In the genomic region with DNA sequence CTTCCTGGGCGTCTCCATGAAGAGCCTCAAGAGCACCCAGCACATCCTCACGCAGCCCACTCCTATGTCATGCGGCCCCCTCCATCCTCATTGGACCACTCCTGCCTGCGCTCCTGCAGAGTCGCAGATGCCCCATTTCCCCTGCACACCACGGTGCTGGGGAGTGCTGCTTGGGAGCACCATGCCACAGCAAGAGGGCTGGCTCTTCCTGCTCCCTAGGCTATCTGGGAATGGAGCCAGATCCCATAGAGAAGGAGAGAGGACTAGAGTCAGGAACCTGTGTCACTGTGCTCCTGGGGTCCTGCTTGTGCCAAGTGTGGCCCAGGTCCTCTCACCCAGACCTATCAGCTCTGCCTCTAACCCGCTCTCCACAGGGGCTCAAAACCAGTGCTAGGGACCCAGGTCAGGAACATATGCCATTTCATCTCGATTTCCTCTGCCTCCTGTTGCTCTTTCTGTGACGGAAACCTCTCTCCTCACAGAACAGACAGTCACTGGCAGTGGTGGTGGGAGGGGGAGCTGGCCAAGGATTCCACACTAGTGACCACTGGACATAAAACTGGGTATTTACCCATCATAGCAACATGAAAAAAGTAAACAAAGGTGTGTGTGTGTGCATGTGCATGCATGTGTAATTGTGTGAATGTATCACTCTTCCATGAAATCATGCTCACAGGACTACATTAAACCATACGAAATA, we compare ENCODE assay signal across 15 cellular contexts.
DNase-seq lines count a peak whose midpoint lies in the region; ATAC-seq and TF ChIP-seq lines count a peak whose summit lies in the region.
"Had no signal": no experiment of that assay in that cellular context is flagged by ENCODE, and none has a peak within 500 bp of the region (broad histone marks: within the 10 kb centered on the region; RNA-seq: fewer than 3 reads in every experiment).

No MANE protein-coding gene starts in this region.

- TF ChIP-seq CTCF in right atrium auricular region (IDR thresholded peaks at IDR 0.05) (no peak), WERI-Rb-1 (IDR thresholded peaks at IDR 0.05; ENCODE audit: low read depth, low read length) (no peak), transverse colon (IDR thresholded peaks at IDR 0.05) (no peak)

- no peak overlapping the region for H4K91ac ChIP-seq in mesenchymal stem cell (ENCODE audit: low read length)

- WGBS in transverse colon (ENCODE audit: low coverage in 1 of 2), 2 donors = 85% methylated on average over 10 of the region's 10 CpGs; no CpG with 5 or more reads in 1 of the 2 donors
- 94% methylated on average over 8 of the region's 10 CpGs for WGBS in mesenchymal stem cell

- no peak for TF ChIP-seq EP300 in transverse colon (IDR thresholded peaks at IDR 0.05; ENCODE audit: low read depth)

- DNase-seq in Right ventricle myocardium superior (no peak), right atrium auricular region (ENCODE audit: low spot score) (no peak), Karpas-422 (no peak), WERI-Rb-1 (no peak), transverse colon (no peak), mesenchymal stem cell (no peak), NCI-H2171 (lab: John Stamatoyannopoulos, UW) (no peak), amygdala (lab: John Stamatoyannopoulos, UW) (no peak)
- DNase-seq: ACHN, AML-193, COR-L47, H9, NCI-H1436, NCI-H226 had no signal

- no peak overlapping the region for H3K23ac ChIP-seq in mesenchymal stem cell (ENCODE audit: low read length in 2 of 2)

- H3K4me1 ChIP-seq in right atrium auricular region (no peaks in the 10 kb centered on the region), Karpas-422 (ENCODE audit: low read length) (peaks cover 23% of the 10 kb centered on the region), transverse colon (peaks cover 0 to 17% (median 3%) of the 10 kb centered on the region in 4 donors), mesenchymal stem cell (ENCODE audit: control insufficient read depth, insufficient read depth, low read depth, low read length) (peaks cover 3% of the 10 kb centered on the region)

- no peak overlapping the region for H2BK15ac ChIP-seq in mesenchymal stem cell (ENCODE audit: low read depth, poor library complexity, severe bottlenecking)

- no peak overlapping the region for H3K18ac ChIP-seq in mesenchymal stem cell (ENCODE audit: low read depth in 1 of 2, low read length in 2 of 2)

- TF ChIP-seq POLR2A in transverse colon (IDR thresholded peaks at IDR 0.05) = no peak

- H3K27ac ChIP-seq in right atrium auricular region = no peak overlapping the region
- H3K27ac ChIP-seq in Karpas-422 (ENCODE audit: low read length) = no peak overlapping the region
- peak overlapping the region; percentile 22; the same call in 1 of the 2 replicates for H3K27ac ChIP-seq in WERI-Rb-1
- peak overlapping the region; percentile 47 to 69 (median 68) for H3K27ac ChIP-seq in transverse colon
- H3K27ac ChIP-seq in mesenchymal stem cell (ENCODE audit: low read length, poor library complexity, severe bottlenecking) = no peak overlapping the region

- no peaks in the 10 kb centered on the region for H3K27me3 ChIP-seq in right atrium auricular region
- no peaks in the 10 kb centered on the region for H3K27me3 ChIP-seq in Karpas-422 (ENCODE audit: low read length)
- H3K27me3 ChIP-seq in WERI-Rb-1 (ENCODE audit: insufficient read depth, low read depth, severe bottlenecking) = no peaks in the 10 kb centered on the region
- H3K27me3 ChIP-seq in transverse colon = no peaks in the 10 kb centered on the region
- no peaks in the 10 kb centered on the region for H3K27me3 ChIP-seq in mesenchymal stem cell (ENCODE audit: control insufficient read depth in 1 of 2, insufficient read depth in 1 of 2, low read length in 2 of 2)

- H3K79me2 ChIP-seq in Karpas-422 (ENCODE audit: low read length) = no peaks in the 10 kb centered on the region

- H3K36me3 ChIP-seq in right atrium auricular region (no peaks in the 10 kb centered on the region), Karpas-422 (ENCODE audit: insufficient read depth, low read length) (no peaks in the 10 kb centered on the region), WERI-Rb-1 (no peaks in the 10 kb centered on the region), transverse colon (no peaks in the 10 kb centered on the region), mesenchymal stem cell (ENCODE audit: control insufficient read depth in 1 of 2, insufficient read depth in 2 of 2, low read depth in 1 of 2, low read length in 2 of 2) (no peaks in the 10 kb centered on the region)

- no peaks in the 10 kb centered on the region for H3K79me1 ChIP-seq in mesenchymal stem cell (replicated peaks; ENCODE audit: low read length, poor library complexity, severe bottlenecking)

- no peak overlapping the region for H3K4ac ChIP-seq in mesenchymal stem cell (ENCODE audit: low read depth in 1 of 2, low read length in 2 of 2)

- H2AFZ ChIP-seq in Karpas-422 (ENCODE audit: low read length) (peak overlapping the region; percentile 72), mesenchymal stem cell (ENCODE audit: low read depth, low read length) (no peak overlapping the region)

- H3K9ac ChIP-seq in Karpas-422 (ENCODE audit: low read length) (no peak overlapping the region), mesenchymal stem cell (ENCODE audit: low read length) (no peak overlapping the region)

- H4K8ac ChIP-seq in mesenchymal stem cell (ENCODE audit: low read length) = no peak overlapping the region

- peak; percentile 31 for ATAC-seq in Right ventricle myocardium superior (ENCODE audit: poor library complexity)
- ATAC-seq: K562 had no signal

- H3K9me2 ChIP-seq in Karpas-422 (replicated peaks; ENCODE audit: insufficient read depth, low read length) = no peaks in the 10 kb centered on the region

- H3K14ac ChIP-seq in mesenchymal stem cell (ENCODE audit: low read length in 2 of 2) = peak overlapping the region in 1 of 2 experiments; percentile 9

- H4K20me1 ChIP-seq in Karpas-422 (ENCODE audit: insufficient read depth, low read depth, low read length) = no peaks in the 10 kb centered on the region

- in situ Hi-C loops in transverse colon (cut with MboI; ENCODE audit: low pct_ligation_motif_present in 1 of 4, low pct_unique_long_range_greater_than_20kb in 1 of 4, low sequenced_read_pairs in 3 of 4) = no loop called here

- H3K9me3 ChIP-seq in right atrium auricular region (no peaks in the 10 kb centered on the region), Karpas-422 (ENCODE audit: low read length) (no peaks in the 10 kb centered on the region), WERI-Rb-1 (ENCODE audit: severe bottlenecking) (no peaks in the 10 kb centered on the region), transverse colon (no peaks in the 10 kb centered on the region), mesenchymal stem cell (ENCODE audit: control insufficient read depth, low read length) (no peaks in the 10 kb centered on the region)

- H2BK120ac ChIP-seq in mesenchymal stem cell (ENCODE audit: low read depth, low read length) = no peak overlapping the region

- H3K4me2 ChIP-seq in Karpas-422 (ENCODE audit: low read depth, low read length, poor library complexity, severe bottlenecking) (peak overlapping the region; percentile 36), mesenchymal stem cell (ENCODE audit: low read length, poor library complexity, severe bottlenecking) (no peak overlapping the region)

- H3K4me3 ChIP-seq in right atrium auricular region = no peak overlapping the region
- H3K4me3 ChIP-seq in Karpas-422 (ENCODE audit: low read length) = no peak overlapping the region
- H3K4me3 ChIP-seq in WERI-Rb-1 (ENCODE audit: low read depth, low read length) = no peak overlapping the region
- H3K4me3 ChIP-seq in transverse colon = no peak overlapping the region
- no peak overlapping the region for H3K4me3 ChIP-seq in mesenchymal stem cell (ENCODE audit: insufficient read depth in 1 of 2, low read depth in 1 of 2, low read length in 2 of 2)
- H3K4me3 ChIP-seq: K562 had no signal

- no peak overlapping the region for H2BK12ac ChIP-seq in mesenchymal stem cell (ENCODE audit: low read length in 2 of 2)

- no peak overlapping the region for H2BK5ac ChIP-seq in mesenchymal stem cell (ENCODE audit: low read depth, low read length, poor library complexity, severe bottlenecking)

- intact Hi-C loops in Right ventricle myocardium superior (cut with DNase I) (no loop called here), transverse colon (cut with DNase I; ENCODE audit: low total_unique reads) (no loop called here)

- H2AK5ac ChIP-seq in mesenchymal stem cell (ENCODE audit: low read length, severe bottlenecking) = no peak overlapping the region

Comparison
In these comparisons a context has a peak if more than half of its experiments do, and no peak if none do; other contexts are left out.
1. H3K27ac ChIP-seq: peak in WERI-Rb-1 (single experiment) and transverse colon (4 of 4); none in right atrium auricular region (0 of 2), Karpas-422 (single experiment) and mesenchymal stem cell (single experiment).